Comparison of ENCODE assay signal across 8 cellular contexts in genomic region chr4:102344520-102344954, GRCh38. TPM values are rescaled to one million over a fixed set of nuclear protein-coding genes. Genes with fewer than 3 reads are reported as not detected.
DNase-seq lines count a peak whose midpoint lies in the region; ATAC-seq and TF ChIP-seq lines count a peak whose summit lies in the region.

No MANE protein-coding gene starts in this region.

- H3K79me1 ChIP-seq in trophoblast cell (ENCODE audit: low read length): peaks cover 10% of the 10 kb centered on the region

- H3K27ac ChIP-seq in BLaER1 (peak overlapping the region; percentile 97), trophoblast cell (ENCODE audit: low read depth, low read length) (peak overlapping the region; percentile 57), upper lobe of left lung (peak overlapping the region; percentile 80 to 91 (median 88))

- ATAC-seq in GM19035 (IDR thresholded peaks at IDR 0.05; ENCODE audit: unreplicated experiment) (peak; percentile 54), HG03196 (IDR thresholded peaks at IDR 0.05; ENCODE audit: unreplicated experiment) (peak; percentile 52), upper lobe of left lung (ENCODE audit: low FRiP score in 2 of 2) (peak; percentile 88 to 90)

- H3K27me3 ChIP-seq in BLaER1: no peaks in the 10 kb centered on the region
- no peaks in the 10 kb centered on the region for H3K27me3 ChIP-seq in trophoblast cell (ENCODE audit: insufficient read depth, low read length)
- H3K27me3 ChIP-seq in upper lobe of left lung: no peaks in the 10 kb centered on the region

- peak overlapping the region; percentile 91 for H3K14ac ChIP-seq in trophoblast cell (ENCODE audit: low read length)

- peaks cover 2% of the 10 kb centered on the region for H3K9me3 Mint-ChIP-seq in glutamatergic neuron (ENCODE audit: unreplicated experiment)

- peak overlapping the region; percentile 92 for H2AFZ ChIP-seq in trophoblast cell (ENCODE audit: insufficient read depth, low read length, poor library complexity)

- TF ChIP-seq CTCF in glutamatergic neuron (IDR thresholded peaks at IDR 0.05; ENCODE audit: partially characterized antibody, unreplicated experiment) (no peak), upper lobe of left lung (IDR thresholded peaks at IDR 0.05) (peak in 1 of 6 experiments; percentile 23)

- peak overlapping the region; percentile 89 for H4K8ac ChIP-seq in trophoblast cell (ENCODE audit: low read depth, low read length)

- H3K4me2 ChIP-seq in BLaER1 (peak overlapping the region; percentile 76), trophoblast cell (ENCODE audit: low read length) (peak overlapping the region; percentile 68)

- H3K4me1 ChIP-seq in BLaER1: peaks cover 44% of the 10 kb centered on the region
- peaks cover 0 to 7% of the 10 kb centered on the region in 2 experiments for H3K4me1 ChIP-seq in trophoblast cell (ENCODE audit: control insufficient read depth in 1 of 2, insufficient read depth in 2 of 2, low read length in 2 of 2)
- peaks cover 0 to 27% (median 11%) of the 10 kb centered on the region in 4 donors for H3K4me1 ChIP-seq in upper lobe of left lung

- peak overlapping the region; percentile 85 for H4K91ac ChIP-seq in trophoblast cell (ENCODE audit: low read depth, low read length)

- H2BK5ac ChIP-seq in trophoblast cell (ENCODE audit: low read depth, low read length, poor library complexity): peak overlapping the region; percentile 72

- peak overlapping the region; percentile 90 for H3K9ac ChIP-seq in BLaER1
- peak overlapping the region; percentile 49 for H3K9ac ChIP-seq in trophoblast cell (ENCODE audit: low read length)

- peak overlapping the region; percentile 92 for H3K18ac ChIP-seq in trophoblast cell (ENCODE audit: low read length)

- peak overlapping the region; percentile 62 for H2BK12ac ChIP-seq in trophoblast cell (ENCODE audit: low read length)

- DNase-seq in RPMI7951 (ENCODE audit: low read depth) (peak; percentile 49), glutamatergic neuron (peak; percentile 73), trophoblast cell (peak; percentile 74 to 79), upper lobe of left lung (peak; percentile 66 to 94)
- peak; percentile 39 to 63 (median 52) for DNase-seq in activated naive CD4-positive, alpha-beta T cell (lab: John Stamatoyannopoulos, UW)

- TF ChIP-seq EP300 in upper lobe of left lung (IDR thresholded peaks at IDR 0.05): no peak

- H3K9me3 ChIP-seq in BLaER1 (no peaks in the 10 kb centered on the region), trophoblast cell (ENCODE audit: insufficient read depth, low read depth, low read length) (no peaks in the 10 kb centered on the region), upper lobe of left lung (no peaks in the 10 kb centered on the region)

- H3K79me2 ChIP-seq in trophoblast cell (ENCODE audit: control insufficient read depth, insufficient read depth, low read length, poor library complexity): peaks cover 9% of the 10 kb centered on the region

- H3K36me3 Mint-ChIP-seq in glutamatergic neuron (ENCODE audit: unreplicated experiment): no peaks in the 10 kb centered on the region

- peak overlapping the region; percentile 89 for H4K12ac ChIP-seq in trophoblast cell (ENCODE audit: low read depth, low read length)

- peaks cover 2% of the 10 kb centered on the region for H3K4me1 Mint-ChIP-seq in glutamatergic neuron (ENCODE audit: low read depth, unreplicated experiment)

- H3K27me3 Mint-ChIP-seq in glutamatergic neuron (ENCODE audit: unreplicated experiment): peaks cover 2% of the 10 kb centered on the region

- no CpG with 5 or more reads among the region's 48 CpGs for WGBS in trophoblast cell (ENCODE audit: extremely low coverage, insufficient coverage, insufficient read length)
- WGBS in upper lobe of left lung, 2 donors: 3% methylated on average over 12 of the region's 48 CpGs; no CpG with 5 or more reads in 1 of the 2 donors

- TF ChIP-seq POLR2A in upper lobe of left lung (IDR thresholded peaks at IDR 0.05): peak in 2 of 4 donors; percentile 49 to 72

- no peak overlapping the region for H3K23ac ChIP-seq in trophoblast cell (ENCODE audit: low read length)

- peak overlapping the region; percentile 95 for H3K4me3 Mint-ChIP-seq in glutamatergic neuron (ENCODE audit: unreplicated experiment)

- H2BK120ac ChIP-seq in trophoblast cell (ENCODE audit: insufficient read depth, low read length, poor library complexity): peak overlapping the region; percentile 96

- peaks cover 2% of the 10 kb centered on the region for H3K36me3 ChIP-seq in BLaER1
- H3K36me3 ChIP-seq in trophoblast cell (ENCODE audit: control insufficient read depth in 1 of 2, insufficient read depth in 2 of 2, low read length in 2 of 2): no peaks in the 10 kb centered on the region
- H3K36me3 ChIP-seq in upper lobe of left lung: no peaks in the 10 kb centered on the region

- H3K4me3 ChIP-seq in BLaER1 (peak overlapping the region; percentile 84), trophoblast cell (ENCODE audit: low read depth, low read length) (peak overlapping the region; percentile 78), upper lobe of left lung (peak overlapping the region; percentile 63 to 86 (median 74))

- H3K4ac ChIP-seq in trophoblast cell (ENCODE audit: low read depth, low read length): peak overlapping the region; percentile 78

- peak overlapping the region; percentile 64 for H2AK5ac ChIP-seq in trophoblast cell (ENCODE audit: low read length)

- peaks cover 19% of the 10 kb centered on the region; the same call in 1 of the 2 replicates for H4K20me1 ChIP-seq in BLaER1

- no peak overlapping the region for H3K27ac Mint-ChIP-seq in glutamatergic neuron (ENCODE audit: unreplicated experiment)

RNA-seq across cellular contexts. Expression of gene SLC39A8, which starts 0.7 kb away (rescaled TPM):
- total RNA-seq in RPMI7951 (2014; rRNA removed; shearing (Covaris generic)): 6.0 and 6.7 TPM in 2 replicates
- 0.83 TPM for total RNA-seq in glutamatergic neuron (ENCODE audit: unreplicated experiment)
- 32.6 and 35.3 TPM in 2 replicates for polyA plus RNA-seq in trophoblast cell (2013)
- 100 to 1,000 TPM; 218 to 627 (median 317) TPM for total RNA-seq in upper lobe of left lung

Comparison
In these comparisons a context has a peak if more than half of its experiments do, and no peak if none do; other contexts are left out.
1. Peak in every context shown above with its lines: DNase-seq, ATAC-seq, H3K4me3 ChIP-seq and H3K27ac ChIP-seq.
2. RNA of gene SLC39A8, which starts 0.7 kb away (total RNA-seq): 218 to 627 TPM in upper lobe of left lung; 6.0 to 6.7 TPM in RPMI7951 and 0.83 TPM in glutamatergic neuron (single experiment); every median in the first group is over 10 times any median in the second.